Comparison of ENCODE assay signal across 17 cellular contexts in genomic region chr4:154036856-154037255, GRCh38.
DNase-seq lines count a peak whose midpoint lies in the region; TF ChIP-seq lines count a peak whose summit lies in the region.
"Had no signal": no experiment of that assay in that cellular context is flagged by ENCODE, and none has a peak within 500 bp of the region (broad histone marks: within the 10 kb centered on the region; RNA-seq: fewer than 3 reads in every experiment).

No MANE protein-coding gene starts in this region.

- CTCF ChIA-PET in CD4-positive, alpha-beta memory T cell (lab: Charles Lee; ENCODE audit: partially characterized antibody), result no interaction called here

- H3K36me3 ChIP-seq in esophagus muscularis mucosa, result no peaks in the 10 kb centered on the region
- H3K36me3 ChIP-seq in CD4-positive, alpha-beta memory T cell (ENCODE audit: insufficient read depth, low read length), result no peaks in the 10 kb centered on the region
- H3K36me3 ChIP-seq: BE2C, BLaER1 had no signal

- H3K27me3 Mint-ChIP-seq in nephron (ENCODE audit: low read depth) (no peaks in the 10 kb centered on the region), osteocyte (ENCODE audit: unreplicated experiment) (peaks cover 5% of the 10 kb centered on the region)
- peaks cover 8 to 12% of the 10 kb centered on the region in 2 donors for H3K27me3 Mint-ChIP-seq in CD4-positive, alpha-beta memory T cell

- H3K9me3 ChIP-seq in esophagus muscularis mucosa, result peaks cover 0 to 4% (median 0%) of the 10 kb centered on the region in 4 donors
- no peaks in the 10 kb centered on the region for H3K9me3 ChIP-seq in CD4-positive, alpha-beta memory T cell (ENCODE audit: control insufficient read depth in 1 of 2, low read length in 2 of 2)
- H3K9me3 ChIP-seq: BE2C, Caco-2 had no signal

- no peak overlapping the region for H3K4me3 ChIP-seq in esophagus muscularis mucosa
- no peak overlapping the region for H3K4me3 ChIP-seq in CD4-positive, alpha-beta memory T cell (ENCODE audit: low read length in 2 of 2)
- H3K4me3 ChIP-seq: BLaER1 had no signal

- POLR2A ChIA-PET in CD4-positive, alpha-beta memory T cell (lab: Charles Lee; ENCODE audit: partially characterized antibody), result no interaction called here

- no peak overlapping the region for H3K27ac ChIP-seq in esophagus muscularis mucosa (replicated peaks in 1 of 4)
- H3K27ac ChIP-seq in CD4-positive, alpha-beta memory T cell (ENCODE audit: low read depth, low read length), result no peak overlapping the region
- H3K27ac ChIP-seq: BLaER1 had no signal

- no peaks in the 10 kb centered on the region for H3K36me3 Mint-ChIP-seq in nephron (ENCODE audit: low read depth)
- no peaks in the 10 kb centered on the region for H3K36me3 Mint-ChIP-seq in CD4-positive, alpha-beta memory T cell
- no peaks in the 10 kb centered on the region for H3K36me3 Mint-ChIP-seq in osteocyte (ENCODE audit: unreplicated experiment)
- H3K36me3 Mint-ChIP-seq: CD14-positive monocyte; CD4-positive, CD25-positive, alpha-beta regulatory T cell; CD8-positive, alpha-beta T cell had no signal

- DNase-seq in esophagus muscularis mucosa (ENCODE audit: extremely low spot score), result peak; percentile 50
- DNase-seq in activated CD8-positive, alpha-beta memory T cell treated with anti-CD3 and anti-CD28 coated beads for 24 hours, result no peak
- no peak for DNase-seq in CD4-positive, alpha-beta memory T cell
- DNase-seq in osteocyte (ENCODE audit: extremely low spot score, unreplicated experiment), result no peak
- DNase-seq: 8988T; ACHN; BE2C; C1 segment of cervical spinal cord; Caco-2; Calu3; CD4-positive, CD25-positive, alpha-beta regulatory T cell; CD8-positive, alpha-beta T cell; DMS79 treated with DMSO at 0.1 percent for 48 hours; GF-D8 had no signal

- H3K27me3 ChIP-seq in esophagus muscularis mucosa, result no peaks in the 10 kb centered on the region
- no peaks in the 10 kb centered on the region for H3K27me3 ChIP-seq in CD4-positive, alpha-beta memory T cell (ENCODE audit: insufficient read depth, low read length)
- H3K27me3 ChIP-seq: BE2C, BLaER1 had no signal

- H3K4me1 Mint-ChIP-seq in nephron (peaks cover 51% of the 10 kb centered on the region), osteocyte (ENCODE audit: unreplicated experiment) (peaks cover 55% of the 10 kb centered on the region)
- no peaks in the 10 kb centered on the region for H3K4me1 Mint-ChIP-seq in CD4-positive, alpha-beta memory T cell
- H3K4me1 Mint-ChIP-seq: CD14-positive monocyte; CD4-positive, CD25-positive, alpha-beta regulatory T cell had no signal

- H3K9me3 Mint-ChIP-seq in nephron (peaks cover 4% of the 10 kb centered on the region), osteocyte (ENCODE audit: unreplicated experiment) (peaks cover 5% of the 10 kb centered on the region)
- peaks cover 0 to 7% (median 4%) of the 10 kb centered on the region in 8 donors for H3K9me3 Mint-ChIP-seq in CD4-positive, alpha-beta memory T cell

- no peak for TF ChIP-seq EP300 in esophagus muscularis mucosa (IDR thresholded peaks at IDR 0.05)

- no peak for TF ChIP-seq CTCF in esophagus muscularis mucosa (IDR thresholded peaks at IDR 0.05)
- TF ChIP-seq CTCF in nephron (IDR thresholded peaks at IDR 0.05; ENCODE audit: unreplicated experiment in 3 of 3), result no peak
- TF ChIP-seq CTCF in osteocyte (IDR thresholded peaks at IDR 0.05), result no peak

- 81% methylated on average over 3 of the region's 3 CpGs for WGBS in esophagus muscularis mucosa

- H3K4me3 Mint-ChIP-seq in nephron, result no peak overlapping the region
- no peak overlapping the region for H3K4me3 Mint-ChIP-seq in CD4-positive, alpha-beta memory T cell
- no peak overlapping the region for H3K4me3 Mint-ChIP-seq in osteocyte (ENCODE audit: unreplicated experiment)
- H3K4me3 Mint-ChIP-seq: CD14-positive monocyte; CD4-positive, CD25-positive, alpha-beta regulatory T cell; CD8-positive, alpha-beta T cell had no signal

- intact Hi-C loops in esophagus muscularis mucosa (cut with DNase I), result no loop called here
- intact Hi-C loops in CD4-positive, alpha-beta memory T cell (cut with micrococcal nuclease), result no loop called here

- no peaks in the 10 kb centered on the region for H3K4me1 ChIP-seq in esophagus muscularis mucosa
- H3K4me1 ChIP-seq in CD4-positive, alpha-beta memory T cell (ENCODE audit: insufficient read depth, low read length), result no peaks in the 10 kb centered on the region
- H3K4me1 ChIP-seq: BE2C, BLaER1, Caco-2 had no signal

- TF ChIP-seq POLR2A in esophagus muscularis mucosa (IDR thresholded peaks at IDR 0.05; ENCODE audit: low read depth), result no peak

- H3K27ac Mint-ChIP-seq in nephron, result peak overlapping the region; percentile 2 to 78 (median 53)
- no peak overlapping the region for H3K27ac Mint-ChIP-seq in CD4-positive, alpha-beta memory T cell
- H3K27ac Mint-ChIP-seq in osteocyte (ENCODE audit: unreplicated experiment), result no peak overlapping the region
- H3K27ac Mint-ChIP-seq: CD14-positive monocyte; CD4-positive, CD25-positive, alpha-beta regulatory T cell; CD8-positive, alpha-beta T cell had no signal

Comparison
In these comparisons a context has a peak if more than half of its experiments do, and no peak if none do; other contexts are left out.
1. H3K27ac Mint-ChIP-seq: peak in nephron (3 of 3); none in CD4-positive, alpha-beta memory T cell (0 of 7) and osteocyte (single experiment).